Comparison of ENCODE assay signal across 1 cellular context in the genomic region with DNA sequence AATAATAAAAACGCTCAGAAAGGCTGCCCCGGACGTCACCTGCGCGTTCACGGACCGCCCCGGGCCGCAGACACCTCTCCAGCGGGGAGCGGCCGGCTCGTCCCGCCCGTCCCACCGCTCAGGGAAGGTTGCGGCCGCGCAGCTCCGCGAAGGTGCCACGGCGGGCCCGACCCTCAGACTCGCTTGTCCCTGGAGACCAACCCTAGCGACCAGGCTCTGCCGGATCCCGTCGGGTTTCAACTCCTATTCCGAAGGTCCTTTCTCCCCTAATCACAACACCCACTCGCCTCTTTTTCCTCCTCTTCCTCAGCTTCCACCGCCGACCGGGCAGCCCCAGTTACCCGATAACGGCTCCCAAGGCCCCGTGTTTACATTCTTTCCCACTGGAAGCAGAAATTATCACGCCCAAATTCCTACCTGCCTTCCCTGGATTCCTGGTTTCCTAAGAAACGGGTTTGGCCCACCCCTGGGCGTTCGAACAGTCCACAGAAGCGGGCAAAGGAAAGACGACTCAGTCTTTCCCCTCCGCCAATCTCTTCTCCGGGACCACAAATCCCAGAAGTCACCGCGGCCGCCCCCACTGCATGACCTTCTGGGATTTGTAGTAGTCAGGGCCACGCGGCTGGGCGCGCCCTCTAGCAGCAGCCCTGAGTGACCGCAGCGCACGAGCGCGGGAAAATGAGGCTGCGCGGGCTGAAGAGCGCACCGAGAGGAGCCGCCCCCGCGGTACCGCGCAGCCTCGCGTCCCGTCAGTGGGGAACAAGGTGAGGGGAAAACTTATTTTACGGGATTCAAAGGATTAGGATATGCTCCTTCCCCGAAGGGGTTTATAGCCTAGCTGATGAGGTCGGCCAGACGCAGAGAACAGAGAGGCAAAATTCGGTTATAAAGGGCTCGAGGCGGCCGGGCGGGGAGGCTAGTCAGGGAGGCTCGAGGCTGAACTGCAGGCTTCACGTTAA.
A peak's percentile ranks its signal among the peaks of the same experiment; 100 is the strongest.
TF ChIP-seq lines count a peak whose summit lies in the region.

A gene with protein sequence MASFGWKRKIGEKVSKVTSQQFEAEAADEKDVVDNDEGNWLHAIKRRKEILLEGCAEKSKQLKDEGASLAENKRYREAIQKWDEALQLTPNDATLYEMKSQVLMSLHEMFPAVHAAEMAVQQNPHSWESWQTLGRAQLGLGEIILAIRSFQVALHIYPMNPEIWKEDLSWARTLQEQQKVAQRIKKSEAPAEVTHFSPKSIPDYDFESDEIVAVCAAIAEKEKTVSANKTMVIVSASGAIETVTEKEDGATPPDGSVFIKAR (minus strand): TSS at position 555 of the 959 bp plus-strand sequence. CDS start 8,943 bp downstream, outside the sequence.

TF ChIP-seq in K562, 482 proteins besides CTCF, POLR2A, EP300 and RAD21 (continued from another document and continues in another):
- TF ChIP-seq BRD4 (IDR thresholded peaks at IDR 0.05), result no peak
- peak; percentile 52 for TF ChIP-seq SETDB1 (IDR thresholded peaks at IDR 0.05; ENCODE audit: low read length)
- TF ChIP-seq PHB2 (IDR thresholded peaks at IDR 0.05; ENCODE audit: low read depth), result no peak
- no peak for TF ChIP-seq GTF2F1 (IDR thresholded peaks at IDR 0.05; ENCODE audit: low read depth, low read length)
- TF ChIP-seq, protein P1, sequence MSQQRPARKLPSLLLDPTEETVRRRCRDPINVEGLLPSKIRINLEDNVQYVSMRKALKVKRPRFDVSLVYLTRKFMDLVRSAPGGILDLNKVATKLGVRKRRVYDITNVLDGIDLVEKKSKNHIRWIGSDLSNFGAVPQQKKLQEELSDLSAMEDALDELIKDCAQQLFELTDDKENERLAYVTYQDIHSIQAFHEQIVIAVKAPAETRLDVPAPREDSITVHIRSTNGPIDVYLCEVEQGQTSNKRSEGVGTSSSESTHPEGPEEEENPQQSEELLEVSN (IDR thresholded peaks at IDR 0.05; ENCODE audit: borderline replicate concordance in 1 of 2, extremely low read depth in 1 of 2, insufficient read depth in 1 of 2, insufficient read length in 1 of 2, low read depth in 1 of 2, low read length in 1 of 2, poor library complexity in 1 of 2, severe bottlenecking in 1 of 2), result peak; percentile 99 to 100
- TF ChIP-seq SAFB2 (IDR thresholded peaks at IDR 0.05; ENCODE audit: borderline replicate concordance, low read depth, low read length, severe bottlenecking), result no peak
- TF ChIP-seq, protein P2, sequence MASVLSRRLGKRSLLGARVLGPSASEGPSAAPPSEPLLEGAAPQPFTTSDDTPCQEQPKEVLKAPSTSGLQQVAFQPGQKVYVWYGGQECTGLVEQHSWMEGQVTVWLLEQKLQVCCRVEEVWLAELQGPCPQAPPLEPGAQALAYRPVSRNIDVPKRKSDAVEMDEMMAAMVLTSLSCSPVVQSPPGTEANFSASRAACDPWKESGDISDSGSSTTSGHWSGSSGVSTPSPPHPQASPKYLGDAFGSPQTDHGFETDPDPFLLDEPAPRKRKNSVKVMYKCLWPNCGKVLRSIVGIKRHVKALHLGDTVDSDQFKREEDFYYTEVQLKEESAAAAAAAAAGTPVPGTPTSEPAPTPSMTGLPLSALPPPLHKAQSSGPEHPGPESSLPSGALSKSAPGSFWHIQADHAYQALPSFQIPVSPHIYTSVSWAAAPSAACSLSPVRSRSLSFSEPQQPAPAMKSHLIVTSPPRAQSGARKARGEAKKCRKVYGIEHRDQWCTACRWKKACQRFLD (CRISPR knock-in tag; IDR thresholded peaks at IDR 0.05), result no peak; the same call in 1 of the 2 replicates
- no peak for TF ChIP-seq WHSC1 (IDR thresholded peaks at IDR 0.05; ENCODE audit: low read length)
- TF ChIP-seq, protein P3, sequence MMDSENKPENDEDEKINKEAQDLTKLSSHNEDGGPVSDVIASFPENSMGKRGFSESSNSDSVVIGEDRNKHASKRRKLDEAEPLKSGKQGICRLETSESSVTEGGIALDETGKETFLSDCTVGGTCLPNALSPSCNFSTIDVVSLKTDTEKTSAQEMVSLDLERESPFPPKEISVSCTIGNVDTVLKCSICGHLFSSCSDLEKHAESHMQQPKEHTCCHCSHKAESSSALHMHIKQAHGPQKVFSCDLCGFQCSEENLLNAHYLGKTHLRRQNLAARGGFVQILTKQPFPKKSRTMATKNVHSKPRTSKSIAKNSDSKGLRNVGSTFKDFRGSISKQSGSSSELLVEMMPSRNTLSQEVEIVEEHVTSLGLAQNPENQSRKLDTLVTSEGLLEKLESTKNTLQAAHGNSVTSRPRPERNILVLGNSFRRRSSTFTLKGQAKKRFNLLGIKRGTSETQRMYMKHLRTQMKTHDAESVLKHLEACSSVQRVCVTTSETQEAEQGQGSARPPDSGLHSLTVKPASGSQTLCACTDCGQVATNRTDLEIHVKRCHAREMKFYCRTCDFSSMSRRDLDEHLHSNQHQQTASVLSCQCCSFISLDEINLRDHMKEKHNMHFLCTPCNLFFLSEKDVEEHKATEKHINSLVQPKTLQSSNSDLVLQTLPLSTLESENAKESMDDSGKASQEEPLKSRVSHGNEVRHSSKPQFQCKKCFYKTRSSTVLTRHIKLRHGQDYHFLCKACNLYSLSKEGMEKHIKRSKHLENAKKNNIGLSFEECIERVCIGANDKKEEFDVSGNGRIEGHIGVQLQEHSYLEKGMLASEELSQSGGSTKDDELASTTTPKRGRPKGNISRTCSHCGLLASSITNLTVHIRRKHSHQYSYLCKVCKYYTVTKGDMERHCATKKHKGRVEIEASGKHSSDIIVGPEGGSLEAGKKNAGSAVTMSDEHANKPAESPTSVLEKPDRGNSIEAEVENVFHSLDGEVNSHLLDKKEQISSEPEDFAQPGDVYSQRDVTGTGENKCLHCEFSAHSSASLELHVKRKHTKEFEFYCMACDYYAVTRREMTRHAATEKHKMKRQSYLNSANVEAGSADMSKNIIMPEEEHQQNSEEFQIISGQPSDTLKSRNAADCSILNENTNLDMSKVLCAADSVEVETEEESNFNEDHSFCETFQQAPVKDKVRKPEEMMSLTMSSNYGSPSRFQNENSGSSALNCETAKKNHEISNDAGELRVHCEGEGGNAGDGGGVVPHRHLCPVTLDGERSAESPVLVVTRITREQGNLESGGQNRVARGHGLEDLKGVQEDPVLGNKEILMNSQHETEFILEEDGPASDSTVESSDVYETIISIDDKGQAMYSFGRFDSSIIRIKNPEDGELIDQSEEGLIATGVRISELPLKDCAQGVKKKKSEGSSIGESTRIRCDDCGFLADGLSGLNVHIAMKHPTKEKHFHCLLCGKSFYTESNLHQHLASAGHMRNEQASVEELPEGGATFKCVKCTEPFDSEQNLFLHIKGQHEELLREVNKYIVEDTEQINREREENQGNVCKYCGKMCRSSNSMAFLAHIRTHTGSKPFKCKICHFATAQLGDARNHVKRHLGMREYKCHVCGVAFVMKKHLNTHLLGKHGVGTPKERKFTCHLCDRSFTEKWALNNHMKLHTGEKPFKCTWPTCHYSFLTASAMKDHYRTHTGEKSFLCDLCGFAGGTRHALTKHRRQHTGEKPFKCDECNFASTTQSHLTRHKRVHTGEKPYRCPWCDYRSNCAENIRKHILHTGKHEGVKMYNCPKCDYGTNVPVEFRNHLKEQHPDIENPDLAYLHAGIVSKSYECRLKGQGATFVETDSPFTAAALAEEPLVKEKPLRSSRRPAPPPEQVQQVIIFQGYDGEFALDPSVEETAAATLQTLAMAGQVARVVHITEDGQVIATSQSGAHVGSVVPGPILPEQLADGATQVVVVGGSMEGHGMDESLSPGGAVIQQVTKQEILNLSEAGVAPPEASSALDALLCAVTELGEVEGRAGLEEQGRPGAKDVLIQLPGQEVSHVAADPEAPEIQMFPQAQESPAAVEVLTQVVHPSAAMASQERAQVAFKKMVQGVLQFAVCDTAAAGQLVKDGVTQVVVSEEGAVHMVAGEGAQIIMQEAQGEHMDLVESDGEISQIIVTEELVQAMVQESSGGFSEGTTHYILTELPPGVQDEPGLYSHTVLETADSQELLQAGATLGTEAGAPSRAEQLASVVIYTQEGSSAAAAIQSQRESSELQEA (IDR thresholded peaks at IDR 0.05; ENCODE audit: low read depth), result no peak
- no peak for TF ChIP-seq HMG20B (CRISPR knock-in tag; IDR thresholded peaks at IDR 0.05)
- TF ChIP-seq, protein P4, sequence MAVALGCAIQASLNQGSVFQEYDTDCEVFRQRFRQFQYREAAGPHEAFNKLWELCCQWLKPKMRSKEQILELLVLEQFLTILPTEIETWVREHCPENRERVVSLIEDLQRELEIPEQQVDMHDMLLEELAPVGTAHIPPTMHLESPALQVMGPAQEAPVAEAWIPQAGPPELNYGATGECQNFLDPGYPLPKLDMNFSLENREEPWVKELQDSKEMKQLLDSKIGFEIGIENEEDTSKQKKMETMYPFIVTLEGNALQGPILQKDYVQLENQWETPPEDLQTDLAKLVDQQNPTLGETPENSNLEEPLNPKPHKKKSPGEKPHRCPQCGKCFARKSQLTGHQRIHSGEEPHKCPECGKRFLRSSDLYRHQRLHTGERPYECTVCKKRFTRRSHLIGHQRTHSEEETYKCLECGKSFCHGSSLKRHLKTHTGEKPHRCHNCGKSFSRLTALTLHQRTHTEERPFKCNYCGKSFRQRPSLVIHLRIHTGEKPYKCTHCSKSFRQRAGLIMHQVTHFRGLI (CRISPR knock-in tag; IDR thresholded peaks at IDR 0.05), result no peak
- TF ChIP-seq ARHGAP35 (IDR thresholded peaks at IDR 0.05; ENCODE audit: partially characterized antibody), result no peak
- TF ChIP-seq, protein P5, sequence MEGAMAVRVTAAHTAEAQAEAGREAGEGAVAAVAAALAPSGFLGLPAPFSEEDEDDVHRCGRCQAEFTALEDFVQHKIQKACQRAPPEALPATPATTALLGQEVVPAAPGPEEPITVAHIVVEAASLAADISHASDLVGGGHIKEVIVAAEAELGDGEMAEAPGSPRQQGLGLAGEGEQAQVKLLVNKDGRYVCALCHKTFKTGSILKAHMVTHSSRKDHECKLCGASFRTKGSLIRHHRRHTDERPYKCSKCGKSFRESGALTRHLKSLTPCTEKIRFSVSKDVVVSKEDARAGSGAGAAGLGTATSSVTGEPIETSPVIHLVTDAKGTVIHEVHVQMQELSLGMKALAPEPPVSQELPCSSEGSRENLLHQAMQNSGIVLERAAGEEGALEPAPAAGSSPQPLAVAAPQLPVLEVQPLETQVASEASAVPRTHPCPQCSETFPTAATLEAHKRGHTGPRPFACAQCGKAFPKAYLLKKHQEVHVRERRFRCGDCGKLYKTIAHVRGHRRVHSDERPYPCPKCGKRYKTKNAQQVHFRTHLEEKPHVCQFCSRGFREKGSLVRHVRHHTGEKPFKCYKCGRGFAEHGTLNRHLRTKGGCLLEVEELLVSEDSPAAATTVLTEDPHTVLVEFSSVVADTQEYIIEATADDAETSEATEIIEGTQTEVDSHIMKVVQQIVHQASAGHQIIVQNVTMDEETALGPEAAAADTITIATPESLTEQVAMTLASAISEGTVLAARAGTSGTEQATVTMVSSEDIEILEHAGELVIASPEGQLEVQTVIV (CRISPR knock-in tag; IDR thresholded peaks at IDR 0.05; ENCODE audit: borderline replicate concordance), result no peak
- no peak for TF ChIP-seq ZFPM2 (CRISPR knock-in tag; IDR thresholded peaks at IDR 0.05)
- no peak for TF ChIP-seq ZNF146 (CRISPR knock-in tag; IDR thresholded peaks at IDR 0.05; ENCODE audit: unreplicated experiment)
- TF ChIP-seq CHD4 (IDR thresholded peaks at IDR 0.05; ENCODE audit: insufficient read depth, insufficient replicate concordance, low read depth, low read length, poor library complexity, severe bottlenecking), result no peak
